15 cellular contexts compared by ENCODE assay signal in genomic region chrX:102767287-102767686, GRCh38. TPM values are rescaled to one million over a fixed set of nuclear protein-coding genes. Genes with fewer than 3 reads are reported as not detected.
DNase-seq lines count a peak whose midpoint lies in the region; ATAC-seq and TF ChIP-seq lines count a peak whose summit lies in the region.
"Had no signal": no experiment of that assay in that cellular context is flagged by ENCODE, and none has a peak within 500 bp of the region (broad histone marks: within the 10 kb centered on the region; RNA-seq: fewer than 3 reads in every experiment).

No MANE protein-coding gene starts in this region.

- DNase-seq in activated T-cell treated with anti-CD3 and anti-CD28 coated beads, Interleukin-2, amount 50 U/mL, for 72 hours = no peak
- DNase-seq in activated T-cell treated with anti-CD3 and anti-CD28 coated beads, Interleukin-2, amount 50 U/mL, for 48 hours = no peak
- no peak for DNase-seq in T-cell
- no peak for DNase-seq in mesothelial cell of epicardium (ENCODE audit: low spot score in 2 of 2, unreplicated experiment in 2 of 2)
- no peak for DNase-seq in type B pancreatic cell (ENCODE audit: extremely low spot score, unreplicated experiment)
- no peak for DNase-seq in brain microvascular endothelial cell
- DNase-seq: HFFc6, NCI-H1048, NCI-H146, NCI-H2081, NCI-H510A treated with DMSO at 0.1 percent for 48 hours, PC-9 had no signal

- ATAC-seq in activated T-cell treated with anti-CD3 and anti-CD28 coated beads, Interleukin-2, amount 50 U/mL, for 72 hours (replicated peaks in 1 of 2) = peak; percentile 75 to 82
- ATAC-seq in T-cell (replicated peaks in 1 of 4) (no peak), HG02970 (IDR thresholded peaks at IDR 0.05; ENCODE audit: low FRiP score, unreplicated experiment) (no peak)

- H3K27me3 ChIP-seq in brain microvascular endothelial cell (replicated peaks) = no peaks in the 10 kb centered on the region

- H3K4me3 ChIP-seq in brain microvascular endothelial cell (ENCODE audit: low read depth, low read length) = no peak overlapping the region
- H3K4me3 ChIP-seq: PC-9 had no signal

- POLR2A ChIA-PET in T-cell (lab: Charles Lee) = no interaction called here

- peak overlapping the region; percentile 57 for H3K27ac Mint-ChIP-seq in activated T-cell treated with anti-CD3 and anti-CD28 coated beads, Interleukin-2, amount 50 U/mL, for 72 hours
- H3K27ac Mint-ChIP-seq in T-cell (no peak overlapping the region), mesothelial cell of epicardium (no peak overlapping the region), type B pancreatic cell (peak overlapping the region; percentile 42)
- H3K27ac Mint-ChIP-seq: HFFc6 had no signal

- peaks cover 0 to 2% of the 10 kb centered on the region in 2 donors for H3K36me3 Mint-ChIP-seq in activated T-cell treated with anti-CD3 and anti-CD28 coated beads, Interleukin-2, amount 50 U/mL, for 72 hours (ENCODE audit: insufficient read depth in 2 of 2)
- H3K36me3 Mint-ChIP-seq in T-cell (no peaks in the 10 kb centered on the region), mesothelial cell of epicardium (no peaks in the 10 kb centered on the region), type B pancreatic cell (no peaks in the 10 kb centered on the region)

- no peaks in the 10 kb centered on the region for H3K9me3 Mint-ChIP-seq in activated T-cell treated with anti-CD3 and anti-CD28 coated beads, Interleukin-2, amount 50 U/mL, for 72 hours
- H3K9me3 Mint-ChIP-seq in T-cell (no peaks in the 10 kb centered on the region), mesothelial cell of epicardium (peaks cover 10% of the 10 kb centered on the region), type B pancreatic cell (no peaks in the 10 kb centered on the region)
- H3K9me3 Mint-ChIP-seq: HFFc6 had no signal

- TF ChIP-seq CTCF in mesothelial cell of epicardium (IDR thresholded peaks at IDR 0.05; ENCODE audit: unreplicated experiment) = no peak
- no peak for TF ChIP-seq CTCF in type B pancreatic cell (conservative IDR thresholded peaks at IDR 0.05)
- no peak for TF ChIP-seq CTCF in brain microvascular endothelial cell (IDR thresholded peaks at IDR 0.05; ENCODE audit: low read depth, low read length, missing control alignments)

- in situ Hi-C loops in brain microvascular endothelial cell (cut with HindIII; ENCODE audit: low pct_ligation_motif_present, low sequenced_read_pairs) = no loop called here

- H3K27me3 Mint-ChIP-seq in activated T-cell treated with anti-CD3 and anti-CD28 coated beads, Interleukin-2, amount 50 U/mL, for 72 hours (ENCODE audit: low read depth) = peaks cover 10% of the 10 kb centered on the region
- H3K27me3 Mint-ChIP-seq in T-cell = no peaks in the 10 kb centered on the region
- no peaks in the 10 kb centered on the region for H3K27me3 Mint-ChIP-seq in mesothelial cell of epicardium (ENCODE audit: low read depth)
- no peaks in the 10 kb centered on the region for H3K27me3 Mint-ChIP-seq in type B pancreatic cell

- H3K4me3 Mint-ChIP-seq in activated T-cell treated with anti-CD3 and anti-CD28 coated beads, Interleukin-2, amount 50 U/mL, for 72 hours = peak overlapping the region; percentile 40 to 58
- H3K4me3 Mint-ChIP-seq in T-cell = peak overlapping the region in 2 of 3 donors; percentile 34 to 36
- H3K4me3 Mint-ChIP-seq in mesothelial cell of epicardium = peak overlapping the region; percentile 41
- H3K4me3 Mint-ChIP-seq in type B pancreatic cell = peak overlapping the region; percentile 53
- H3K4me3 Mint-ChIP-seq: HFFc6 had no signal

- H3K36me3 ChIP-seq in brain microvascular endothelial cell (replicated peaks) = no peaks in the 10 kb centered on the region

- peaks cover 27% of the 10 kb centered on the region for H3K4me1 Mint-ChIP-seq in activated T-cell treated with anti-CD3 and anti-CD28 coated beads, Interleukin-2, amount 50 U/mL, for 72 hours (ENCODE audit: low read depth)
- H3K4me1 Mint-ChIP-seq in T-cell (peaks cover 5 to 21% (median 14%) of the 10 kb centered on the region in 3 donors), mesothelial cell of epicardium (peaks cover 5% of the 10 kb centered on the region), type B pancreatic cell (ENCODE audit: unreplicated experiment) (peaks cover 9% of the 10 kb centered on the region)

- no peak overlapping the region for H3K27ac ChIP-seq in brain microvascular endothelial cell
- H3K27ac ChIP-seq: C4-2B, KMS-11, PC-9 had no signal

- CTCF ChIA-PET in T-cell (lab: Charles Lee) = no interaction called here

RNA-seq across cellular contexts. Expression of gene GPRASP3, which starts 46.7 kb away (rescaled TPM):
- total RNA-seq in activated T-cell treated with anti-CD3 and anti-CD28 coated beads, Interleukin-2, amount 50 U/mL, for 72 hours = 1 to 10 TPM; 2.4 to 3.1 TPM
- total RNA-seq in T-cell (1 to 10 TPM; 1.5 to 3.1 (median 2.7) TPM), mesothelial cell of epicardium (8.4 to 10.0 TPM (median 8.5 TPM) in 3 replicates), type B pancreatic cell (ENCODE audit: low replicate concordance) (3.8 and 9.1 TPM in 2 replicates)

RNA-seq across cellular contexts. Expression of gene GPRASP2, which starts 55.0 kb away (rescaled TPM):
- total RNA-seq in activated T-cell treated with anti-CD3 and anti-CD28 coated beads, Interleukin-2, amount 50 U/mL, for 72 hours = 1 to 10 TPM in 1 of 2 donors, under 1 TPM in 1; 0.60 to 1.4 TPM
- 1 to 10 TPM; 1.3 to 3.1 (median 1.4) TPM for total RNA-seq in T-cell
- 22.5 to 25.7 TPM (median 23.5 TPM) in 3 replicates for total RNA-seq in mesothelial cell of epicardium
- 8.5 and 16.3 TPM in 2 replicates for total RNA-seq in type B pancreatic cell (ENCODE audit: low replicate concordance)

Comparison
In these comparisons a context has a peak if more than half of its experiments do, and no peak if none do; other contexts are left out.
1. ATAC-seq: peak in activated T-cell treated with anti-CD3 and anti-CD28 coated beads, Interleukin-2, amount 50 U/mL, for 72 hours (2 of 2); none in T-cell (0 of 4) and HG02970 (single experiment).
2. H3K27ac Mint-ChIP-seq: peak in activated T-cell treated with anti-CD3 and anti-CD28 coated beads, Interleukin-2, amount 50 U/mL, for 72 hours (single experiment) and type B pancreatic cell (single experiment); none in T-cell (0 of 2) and mesothelial cell of epicardium (single experiment).
3. Peak in every context shown above with its lines, with median percentiles within 50 percentile points of each other: H3K4me3 Mint-ChIP-seq.